In genomic region chr11:99920956-99921355, GRCh38 we compare ENCODE assay signal across 28 cellular contexts.
"Had no signal": no experiment of that assay in that cellular context is flagged by ENCODE, and none has a peak within 500 bp of the region (broad histone marks: within the 10 kb centered on the region; RNA-seq: fewer than 3 reads in every experiment).

No MANE protein-coding gene starts in this region.

- H3K36me3 Mint-ChIP-seq: activated naive CD4-positive, alpha-beta T cell treated with anti-CD3 and anti-CD28 coated beads, Interleukin-2, amount 50 U/mL, for 24 hours; activated naive CD8-positive, alpha-beta T cell treated with anti-CD3 and anti-CD28 coated beads, Interleukin-2, amount 10 ng/mL, durations not matched to agents 7 days and 5 days had no signal

- H3K9me3 ChIP-seq: SJCRH30 had no signal

- H3K27ac ChIP-seq: body of pancreas, breast epithelium, SJCRH30, SK-N-MC had no signal

- H3K27me3 ChIP-seq: body of pancreas, breast epithelium, SJCRH30 had no signal

- H3K4me1 ChIP-seq: body of pancreas, breast epithelium, SJCRH30 had no signal

- H3K4me1 Mint-ChIP-seq: activated CD4-positive, alpha-beta T cell treated with anti-CD3 and anti-CD28 coated beads, Interleukin-2, amount 10 ng/mL, durations not matched to agents 24 days and 14 days; activated naive CD4-positive, alpha-beta T cell treated with anti-CD3 and anti-CD28 coated beads, Interleukin-2, amount 50 U/mL, for 24 hours; activated naive CD8-positive, alpha-beta T cell treated with anti-CD3 and anti-CD28 coated beads, Interleukin-2, amount 10 ng/mL, durations not matched to agents 7 days and 5 days had no signal

- H3K4me3 ChIP-seq: body of pancreas, breast epithelium, SJCRH30, SK-N-MC had no signal

- DNase-seq: activated CD4-positive, alpha-beta T cell treated with anti-CD3 and anti-CD28 coated beads, Interleukin-2, amount 10 ng/mL, durations not matched to agents 24 days and 14 days; activated CD4-positive, alpha-beta T cell treated with anti-CD3 and anti-CD28 coated beads, Interleukin-2, amount 50 U/mL, for 4 hours; activated CD8-positive, alpha-beta T cell treated with anti-CD3 and anti-CD28 coated beads for 36 hours; activated gamma-delta T cell; activated naive CD4-positive, alpha-beta T cell treated with Interleukin-2 at 50 U/mL for 16 hours; activated naive CD8-positive, alpha-beta T cell treated with anti-CD3 and anti-CD28 coated beads, Interleukin-2, amount 10 ng/mL, durations not matched to agents 7 days and 5 days; activated T-cell treated with anti-CD3 and anti-CD28 coated beads, Interleukin-2, amount 50 U/mL, for 1 hour; body of pancreas; Karpas-422; MM.1S; MV-4-11; NCI-H1092; NCI-H1436 treated with DMSO at 0.1 percent for 48 hours; NCI-H1694 treated with DMSO at 0.1 percent for 48 hours; NCI-H2029; NCI-H2171 treated with DMSO at 0.1 percent for 48 hours; NCI-H2227 treated with DMSO at 0.1 percent for 48 hours; NCI-H446; NCI-H510A treated with DMSO at 0.1 percent for 48 hours; NCI-H69; NCI-H82; SHP77; SJCRH30; T1000 had no signal

- H3K4me3 Mint-ChIP-seq: activated CD4-positive, alpha-beta T cell treated with anti-CD3 and anti-CD28 coated beads, Interleukin-2, amount 10 ng/mL, durations not matched to agents 24 days and 14 days; activated CD8-positive, alpha-beta T cell treated with anti-CD3 and anti-CD28 coated beads for 36 hours; activated naive CD4-positive, alpha-beta T cell treated with anti-CD3 and anti-CD28 coated beads, Interleukin-2, amount 50 U/mL, for 24 hours; activated naive CD8-positive, alpha-beta T cell treated with anti-CD3 and anti-CD28 coated beads, Interleukin-2, amount 10 ng/mL, durations not matched to agents 7 days and 5 days had no signal

- H3K27ac Mint-ChIP-seq: activated CD4-positive, alpha-beta T cell treated with anti-CD3 and anti-CD28 coated beads, Interleukin-2, amount 10 ng/mL, durations not matched to agents 24 days and 14 days; activated CD8-positive, alpha-beta T cell treated with anti-CD3 and anti-CD28 coated beads for 36 hours; activated naive CD4-positive, alpha-beta T cell treated with anti-CD3 and anti-CD28 coated beads, Interleukin-2, amount 50 U/mL, for 24 hours; activated naive CD8-positive, alpha-beta T cell treated with anti-CD3 and anti-CD28 coated beads, Interleukin-2, amount 10 ng/mL, durations not matched to agents 7 days and 5 days; activated T-helper 2 cell treated with anti-CD3 and anti-CD28 coated beads, Interferon-gamma antibody, Interleukin-2, Interleukin-4, amounts not matched to agents 10 μg/mL and 5 μg/mL and 100 μg/mL, durations not matched to agents 14 hours and 24 hours and 36 hours had no signal

- H3K27me3 Mint-ChIP-seq: activated CD4-positive, alpha-beta T cell treated with anti-CD3 and anti-CD28 coated beads, Interleukin-2, amount 10 ng/mL, durations not matched to agents 24 days and 14 days; activated CD8-positive, alpha-beta T cell treated with anti-CD3 and anti-CD28 coated beads for 36 hours; activated naive CD4-positive, alpha-beta T cell treated with anti-CD3 and anti-CD28 coated beads, Interleukin-2, amount 50 U/mL, for 24 hours; activated naive CD8-positive, alpha-beta T cell treated with anti-CD3 and anti-CD28 coated beads, Interleukin-2, amount 10 ng/mL, durations not matched to agents 7 days and 5 days had no signal

- H3K36me3 ChIP-seq: breast epithelium, SJCRH30 had no signal
